ENCODE assay signal across 12 cellular contexts in genomic region chr20:38092260-38092857, GRCh38. TPM values are rescaled to one million over a fixed set of nuclear protein-coding genes. Genes with fewer than 3 reads are reported as not detected.
DNase-seq lines count a peak whose midpoint lies in the region; ATAC-seq, FAIRE-seq and TF ChIP-seq lines count a peak whose summit lies in the region.
"Had no signal": no experiment of that assay in that cellular context is flagged by ENCODE, and none has a peak within 500 bp of the region (broad histone marks: within the 10 kb centered on the region; RNA-seq: fewer than 3 reads in every experiment).

No MANE protein-coding gene starts in this region.

- WGBS in sigmoid colon, 2 donors = 89 to 92% methylated on average over 12 of the region's 12 CpGs
- WGBS in SK-N-SH (ENCODE audit: low lambda C conversion rate) = 97% methylated on average over 12 of the region's 12 CpGs

- no peaks in the 10 kb centered on the region for H3K27me3 ChIP-seq in SU-DHL-6 (ENCODE audit: low read length)
- H3K27me3 ChIP-seq in sigmoid colon = no peaks in the 10 kb centered on the region
- H3K27me3 ChIP-seq in SK-N-SH (ENCODE audit: insufficient read depth) = no peaks in the 10 kb centered on the region
- H3K27me3 ChIP-seq: pancreas had no signal

- ATAC-seq in Right ventricle myocardium superior (ENCODE audit: poor library complexity) = peak; percentile 36
- ATAC-seq: left lobe of liver, pancreas had no signal

- TF ChIP-seq CTCF in SU-DHL-6 (IDR thresholded peaks at IDR 0.05; ENCODE audit: insufficient read depth, low read length, poor library complexity, severe bottlenecking) = no peak
- TF ChIP-seq CTCF in sigmoid colon (IDR thresholded peaks at IDR 0.05) = no peak
- no peak for TF ChIP-seq CTCF in SK-N-SH (IDR thresholded peaks at IDR 0.05)

- H3K4me3 ChIP-seq in SU-DHL-6 (ENCODE audit: insufficient read depth, low read length, poor library complexity, severe bottlenecking) (no peak overlapping the region), sigmoid colon (no peak overlapping the region), SK-N-SH (ENCODE audit: low read depth in 2 of 2, low read length in 1 of 2) (no peak overlapping the region)
- H3K4me3 ChIP-seq: coronary artery, pancreas had no signal

- TF ChIP-seq POLR2A in sigmoid colon (IDR thresholded peaks at IDR 0.05) = no peak

- H3K36me3 ChIP-seq in SU-DHL-6 (ENCODE audit: low read length) = 0 out of 2 replicates have a peak, but pooled peaks cover 2% of the 10 kb centered on the region
- H3K36me3 ChIP-seq in sigmoid colon = peaks cover 0 to 39% (median 10%) of the 10 kb centered on the region in 4 donors
- H3K36me3 ChIP-seq in SK-N-SH (replicated peaks in 1 of 2; ENCODE audit: control insufficient read depth in 1 of 2, insufficient read depth in 2 of 2, low read length in 1 of 2) = peaks cover 33 to 48% of the 10 kb centered on the region in 2 experiments

- peak overlapping the region; percentile 49; the same call in 1 of the 2 replicates for H3K27ac ChIP-seq in SU-DHL-6 (ENCODE audit: low read depth, low read length)
- H3K27ac ChIP-seq in sigmoid colon = peak overlapping the region in 3 of 4 donors; percentile 24 to 87 (median 64)
- no peak overlapping the region for H3K27ac ChIP-seq in SK-N-SH (ENCODE audit: low read depth in 2 of 2, low read length in 1 of 2)
- H3K27ac ChIP-seq: pancreas had no signal

- no peak overlapping the region for H3K9ac ChIP-seq in SU-DHL-6 (ENCODE audit: low read length)
- no peak overlapping the region for H3K9ac ChIP-seq in SK-N-SH

- H3K9me2 ChIP-seq in SU-DHL-6 (replicated peaks; ENCODE audit: insufficient read depth, low read length) = no peaks in the 10 kb centered on the region
- no peaks in the 10 kb centered on the region for H3K9me2 ChIP-seq in SK-N-SH

- H3F3A ChIP-seq in SU-DHL-6 (ENCODE audit: insufficient read depth) = no peaks in the 10 kb centered on the region
- peaks cover 13% of the 10 kb centered on the region for H3F3A ChIP-seq in SK-N-SH (replicated peaks; ENCODE audit: insufficient read depth)

- H3K4me1 ChIP-seq in sigmoid colon (peaks cover 0 to 71% (median 48%) of the 10 kb centered on the region in 4 donors), SK-N-SH (ENCODE audit: control insufficient read depth in 1 of 2, insufficient read depth in 2 of 2, low read depth in 1 of 2, low read length in 1 of 2) (peaks cover 16 to 38% of the 10 kb centered on the region in 2 experiments)

- TF ChIP-seq RAD21 in SK-N-SH (IDR thresholded peaks at IDR 0.05; ENCODE audit: low read length) = no peak

- H3K79me2 ChIP-seq in SU-DHL-6 (ENCODE audit: insufficient read depth, low read length) (no peaks in the 10 kb centered on the region), SK-N-SH (ENCODE audit: insufficient read depth) (no peaks in the 10 kb centered on the region)

- no peaks in the 10 kb centered on the region for H3K9me3 ChIP-seq in SU-DHL-6 (ENCODE audit: insufficient read depth, low read length)
- no peaks in the 10 kb centered on the region for H3K9me3 ChIP-seq in sigmoid colon
- H3K9me3 ChIP-seq in SK-N-SH = no peaks in the 10 kb centered on the region
- H3K9me3 ChIP-seq: pancreas had no signal

- H3K4me2 ChIP-seq in SU-DHL-6 (ENCODE audit: low read depth, low read length, poor library complexity, severe bottlenecking) (peak overlapping the region; percentile 11), SK-N-SH (no peak overlapping the region)

- H2AFZ ChIP-seq in SU-DHL-6 (ENCODE audit: low read depth, low read length, severe bottlenecking) (no peak overlapping the region), SK-N-SH (ENCODE audit: low read depth) (no peak overlapping the region)

- intact Hi-C loops in Right ventricle myocardium superior (cut with DNase I) = no loop called here
- intact Hi-C loops in sigmoid colon (cut with DNase I) = no loop called here

- H4K20me1 ChIP-seq in SU-DHL-6 (ENCODE audit: low read depth, low read length) (no peaks in the 10 kb centered on the region), SK-N-SH (ENCODE audit: insufficient read depth) (no peaks in the 10 kb centered on the region)

- TF ChIP-seq EP300 in sigmoid colon (IDR thresholded peaks at IDR 0.05) (no peak), SK-N-SH (IDR thresholded peaks at IDR 0.05; ENCODE audit: borderline replicate concordance in 1 of 2, low read depth in 1 of 2, low read length in 1 of 2) (no peak)

- CTCF ChIA-PET in SK-N-SH (lab: Yijun Ruan, JAX) = interaction anchor here (1.0 to 12.9 kb wide), 3 partner anchors 16 to 129 kb away, joined by 3 to 118 read pairs (median 20); no protein-coding TSS in a partner anchor

- no peak for DNase-seq in GM18507 (ENCODE audit: extremely low spot score, insufficient read length, low read depth)
- DNase-seq in Right ventricle myocardium superior = no peak
- no peak for DNase-seq in sigmoid colon
- DNase-seq in SK-N-SH = no peak
- DNase-seq in OCI-M1 (lab: John Stamatoyannopoulos, UW) = no peak
- no peak for DNase-seq in SK-N-DZ (ENCODE audit: low spot score)
- DNase-seq in kidney tubule cell (ENCODE audit: low spot score) = no peak
- DNase-seq: pancreas; stimulated activated CD4-positive, alpha-beta T cell treated with anti-CD3 and anti-CD28 coated beads, Interleukin-4, amount 100 ng/mL, for 24 hours had no signal

- POLR2A ChIA-PET in SK-N-SH (lab: Yijun Ruan, JAX) = no interaction called here

- FAIRE-seq in GM18507 (lab: Jason Lieb, UNC) = peak; percentile 44
- FAIRE-seq: pancreas had no signal

TF ChIP-seq in SK-N-SH, 30 proteins besides CTCF, POLR2A, EP300 and RAD21:
- TF ChIP-seq YY1 (IDR thresholded peaks at IDR 0.05; ENCODE audit: low read depth) = no peak
- TF ChIP-seq REST (IDR thresholded peaks at IDR 0.05; ENCODE audit: low read depth, low read length) = no peak
- TF ChIP-seq RCOR1 (IDR thresholded peaks at IDR 0.05; ENCODE audit: low read length) = no peak

RNA-seq across cellular contexts. Expression of gene RPRD1B, which starts 58.8 kb away (rescaled TPM):
- total RNA-seq in Right ventricle myocardium superior (74.2 TPM), sigmoid colon (10 to 100 TPM; 27.2 to 31.9 (median 29.7) TPM)
- polyA plus RNA-seq in sigmoid colon (10 to 100 TPM; 10.2 to 17.0 (median 12.3) TPM), SK-N-SH (2012; rRNA removed) (11.8 and 13.3 TPM in 2 replicates)
- polyA plus RNA-seq in SK-N-SH (2012; cell fraction: cytosol; rRNA removed) = 12.9 and 14.0 TPM in 2 replicates
- polyA plus RNA-seq in SK-N-SH (2012; cell fraction: nucleus; rRNA removed) = 17.2 and 23.2 TPM in 2 replicates
- polyA plus RNA-seq in SK-N-DZ (2014; cell fraction: cytosol; rRNA removed) = 34.6 and 36.6 TPM in 2 replicates
- polyA plus RNA-seq in SK-N-DZ (2014; cell fraction: nucleus; rRNA removed) = 22.7 and 36.8 TPM in 2 replicates

RNA-seq across cellular contexts. Expression of gene TTI1, which starts 59.1 kb away (rescaled TPM):
- total RNA-seq in Right ventricle myocardium superior = 11.9 TPM
- 10 to 100 TPM in 3 of 4 donors, 1 to 10 TPM in 1; 9.6 to 11.7 (median 11.0) TPM for total RNA-seq in sigmoid colon
- polyA plus RNA-seq in sigmoid colon = 10 to 100 TPM in 1 of 3 donors, 1 to 10 TPM in 2; 2.4 to 11.3 (median 4.4) TPM
- 14.7 and 15.6 TPM in 2 replicates for polyA plus RNA-seq in SK-N-SH (2012; rRNA removed)
- 10.3 and 12.2 TPM in 2 replicates for polyA plus RNA-seq in SK-N-SH (2012; cell fraction: cytosol; rRNA removed)
- 14.8 and 19.5 TPM in 2 replicates for polyA plus RNA-seq in SK-N-SH (2012; cell fraction: nucleus; rRNA removed)
- 54.0 and 68.2 TPM in 2 replicates for polyA plus RNA-seq in SK-N-DZ (2014; cell fraction: cytosol; rRNA removed)
- polyA plus RNA-seq in SK-N-DZ (2014; cell fraction: nucleus; rRNA removed) = 44.5 and 70.0 TPM in 2 replicates

Comparison
In these comparisons a context has a peak if more than half of its experiments do, and no peak if none do; other contexts are left out.
1. H3K27ac ChIP-seq: peak in SU-DHL-6 (single experiment) and sigmoid colon (3 of 4); none in SK-N-SH (0 of 2).